8 cellular contexts compared by ENCODE assay signal in the genomic region with DNA sequence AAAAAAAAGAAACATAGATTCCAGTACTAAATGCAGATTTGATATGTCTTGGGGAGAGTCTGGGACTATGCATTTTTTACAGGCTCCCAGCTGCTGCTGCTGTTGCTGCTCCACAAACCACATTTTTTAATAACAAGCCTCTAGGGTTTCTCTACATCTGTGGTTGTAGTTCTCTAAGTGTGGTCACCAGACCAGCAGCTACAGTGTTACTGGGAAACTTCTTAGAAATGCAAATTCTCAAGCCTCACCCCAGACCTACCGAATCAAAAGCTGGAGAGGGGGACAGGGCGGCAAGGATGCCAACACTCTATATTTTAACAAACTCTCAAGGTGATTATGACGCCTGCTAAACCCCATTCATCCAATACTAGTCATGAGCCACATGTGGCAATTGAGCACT.
DNase-seq lines count a peak whose midpoint lies in the region; ATAC-seq and TF ChIP-seq lines count a peak whose summit lies in the region.

No MANE protein-coding gene starts in this region.

- H3K27ac ChIP-seq in AG04450 (ENCODE audit: low read depth, low read length) (no peak overlapping the region), transverse colon (peak overlapping the region in 2 of 4 donors; percentile 6 to 29)

- no peaks in the 10 kb centered on the region for H3K27me3 Mint-ChIP-seq in T-helper 1 cell treated with Interleukin-12 subunit alpha and Interleukin-12 subunit beta and Interleukin-4 antibody, amounts not matched to agents 30 μg/mL and 1 μg/mL, for 36 hours (ENCODE audit: low read depth)
- H3K27me3 Mint-ChIP-seq in stimulated activated naive CD8-positive, alpha-beta T cell treated with anti-CD3 and anti-CD28 coated beads, Interleukin-15, amount 100 ng/mL, for 72 hours = no peaks in the 10 kb centered on the region

- in situ Hi-C loops in transverse colon (cut with MboI; ENCODE audit: low pct_ligation_motif_present in 1 of 4, low pct_unique_long_range_greater_than_20kb in 1 of 4, low sequenced_read_pairs in 3 of 4) = loop anchor here in 1 of 4 donors (25.0 kb wide), 1 partner anchor 301 kb away; a partner anchor contains a TSS

- POLR2A ChIA-PET in AG04450 (lab: Yijun Ruan, JAX) = no interaction called here

- H3K4me1 ChIP-seq in transverse colon = peaks cover 3 to 29% (median 5%) of the 10 kb centered on the region in 4 donors

- peaks cover 5% of the 10 kb centered on the region for H3K36me3 Mint-ChIP-seq in T-helper 1 cell treated with Interleukin-12 subunit alpha and Interleukin-12 subunit beta and Interleukin-4 antibody, amounts not matched to agents 30 μg/mL and 1 μg/mL, for 36 hours (ENCODE audit: low read depth)

- peak overlapping the region; percentile 82 for H3K27ac Mint-ChIP-seq in T-helper 1 cell treated with Interleukin-12 subunit alpha and Interleukin-12 subunit beta and Interleukin-4 antibody, amounts not matched to agents 30 μg/mL and 1 μg/mL, for 36 hours
- peak overlapping the region in 1 of 2 donors; percentile 23 for H3K27ac Mint-ChIP-seq in stimulated activated naive CD8-positive, alpha-beta T cell treated with anti-CD3 and anti-CD28 coated beads, Interleukin-15, amount 100 ng/mL, for 72 hours

- TF ChIP-seq CTCF in AG04450 (IDR thresholded peaks at IDR 0.05; ENCODE audit: low read depth, low read length) (no peak), transverse colon (IDR thresholded peaks at IDR 0.05) (no peak)

- TF ChIP-seq POLR2A in transverse colon (IDR thresholded peaks at IDR 0.05) = no peak

- H3K9me3 Mint-ChIP-seq in T-helper 1 cell treated with Interleukin-12 subunit alpha and Interleukin-12 subunit beta and Interleukin-4 antibody, amounts not matched to agents 30 μg/mL and 1 μg/mL, for 36 hours = peaks cover 4% of the 10 kb centered on the region
- no peaks in the 10 kb centered on the region for H3K9me3 Mint-ChIP-seq in stimulated activated naive CD8-positive, alpha-beta T cell treated with anti-CD3 and anti-CD28 coated beads, Interleukin-15, amount 100 ng/mL, for 72 hours

- peak; percentile 34 for DNase-seq in AG04450 (ENCODE audit: low read depth, low spot score)
- DNase-seq in stimulated activated naive CD8-positive, alpha-beta T cell treated with anti-CD3 and anti-CD28 coated beads, Interleukin-15, amount 100 ng/mL, for 72 hours = peak in 1 of 2 donors; percentile 65
- DNase-seq in transverse colon = no peak
- no peak for DNase-seq in NCI-H446 (lab: John Stamatoyannopoulos, UW)
- no peak for DNase-seq in NCI-H1048 (lab: John Stamatoyannopoulos, UW)

- CTCF ChIA-PET in AG04450 (lab: Charles Lee) = no interaction called here

- no peak for TF ChIP-seq EP300 in transverse colon (IDR thresholded peaks at IDR 0.05; ENCODE audit: low read depth)

- H3K4me1 Mint-ChIP-seq in T-helper 1 cell treated with Interleukin-12 subunit alpha and Interleukin-12 subunit beta and Interleukin-4 antibody, amounts not matched to agents 30 μg/mL and 1 μg/mL, for 36 hours (ENCODE audit: low read depth) = peaks cover 74% of the 10 kb centered on the region
- peaks cover 89% of the 10 kb centered on the region for H3K4me1 Mint-ChIP-seq in stimulated activated naive CD8-positive, alpha-beta T cell treated with anti-CD3 and anti-CD28 coated beads, Interleukin-15, amount 100 ng/mL, for 72 hours

- H3K4me3 Mint-ChIP-seq in T-helper 1 cell treated with Interleukin-12 subunit alpha and Interleukin-12 subunit beta and Interleukin-4 antibody, amounts not matched to agents 30 μg/mL and 1 μg/mL, for 36 hours = no peak overlapping the region
- H3K4me3 Mint-ChIP-seq in stimulated activated naive CD8-positive, alpha-beta T cell treated with anti-CD3 and anti-CD28 coated beads, Interleukin-15, amount 100 ng/mL, for 72 hours = peak overlapping the region; percentile 33

- WGBS in transverse colon (ENCODE audit: low coverage in 1 of 2), 2 donors = 70 to 71% methylated on average over 1 to 3 of the region's 3 CpGs

- ATAC-seq in GM19043 (IDR thresholded peaks at IDR 0.05; ENCODE audit: low read depth, unreplicated experiment) (peak; percentile 88), HG03135 (IDR thresholded peaks at IDR 0.05; ENCODE audit: unreplicated experiment) (peak; percentile 83)
- peak; percentile 76 for ATAC-seq in stimulated activated naive CD8-positive, alpha-beta T cell treated with anti-CD3 and anti-CD28 coated beads, Interleukin-15, amount 100 ng/mL, for 72 hours

- H3K27me3 ChIP-seq in AG04450 (ENCODE audit: control insufficient read depth, insufficient read depth, low read length) = no peaks in the 10 kb centered on the region
- H3K27me3 ChIP-seq in transverse colon = no peaks in the 10 kb centered on the region

- no peaks in the 10 kb centered on the region for H3K36me3 ChIP-seq in transverse colon

- H3K4me3 ChIP-seq in AG04450 (ENCODE audit: low read depth, low read length) (no peak overlapping the region), transverse colon (no peak overlapping the region)

- intact Hi-C loops in transverse colon (cut with DNase I; ENCODE audit: low total_unique reads) = no loop called here

- no peaks in the 10 kb centered on the region for H3K9me3 ChIP-seq in AG04450 (ENCODE audit: control insufficient read depth, insufficient read depth, low read length)
- no peaks in the 10 kb centered on the region for H3K9me3 ChIP-seq in transverse colon
